Comparison of ENCODE assay signal across 8 cellular contexts in the genomic region with DNA sequence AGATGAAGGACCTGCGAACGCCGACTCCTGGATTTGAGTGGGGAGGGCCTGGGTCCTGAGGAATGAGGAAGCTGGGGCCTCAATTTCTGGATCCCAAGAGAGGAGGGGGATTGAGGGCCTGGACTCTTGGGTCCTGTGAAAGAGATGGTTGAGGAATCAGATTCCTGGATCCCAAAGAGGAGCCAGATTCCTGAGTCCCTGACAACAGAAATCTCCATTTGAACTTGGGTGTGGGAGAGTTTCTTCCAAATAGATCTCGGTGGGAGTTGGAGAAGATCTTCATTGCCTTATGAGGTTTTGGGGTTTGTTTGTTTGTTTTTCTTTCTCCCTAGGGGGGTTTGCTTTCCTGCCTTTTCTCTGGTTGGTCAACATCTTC. TPM values are rescaled to one million over a fixed set of nuclear protein-coding genes. Genes with fewer than 3 reads are reported as not detected.
DNase-seq lines count a peak whose midpoint lies in the region; ATAC-seq and TF ChIP-seq lines count a peak whose summit lies in the region.

No MANE protein-coding gene starts in this region.

- peaks cover 60% of the 10 kb centered on the region for H3K4me1 ChIP-seq in Karpas-422 (ENCODE audit: low read length)

- H3K4me3 ChIP-seq in AG04449 (ENCODE audit: low read depth, low read length) (peak overlapping the region; percentile 84), Karpas-422 (ENCODE audit: low read length) (peak overlapping the region; percentile 84)

- intact Hi-C loops in dendritic cell treated with granulocyte-macrophage colony-stimulating factor and Interleukin-4, amounts not matched to agents 40 ng/mL and 50 ng/mL, for 4 days (cut with micrococcal nuclease), result loop anchor here (5.0 to 10.0 kb wide), 3 partner anchors 101 to 306 kb away; a partner anchor contains a TSS

- H2AFZ ChIP-seq in Karpas-422 (ENCODE audit: low read length), result no peak overlapping the region

- no peaks in the 10 kb centered on the region for H3K9me3 ChIP-seq in Karpas-422 (ENCODE audit: low read length)

- H3K9me2 ChIP-seq in Karpas-422 (replicated peaks; ENCODE audit: insufficient read depth, low read length), result no peaks in the 10 kb centered on the region

- H3K36me3 ChIP-seq in Karpas-422 (ENCODE audit: insufficient read depth, low read length), result no peaks in the 10 kb centered on the region

- peak overlapping the region; percentile 85 for H3K9ac ChIP-seq in Karpas-422 (ENCODE audit: low read length)

- peak overlapping the region; percentile 98 for H3K4me2 ChIP-seq in Karpas-422 (ENCODE audit: low read depth, low read length, poor library complexity, severe bottlenecking)

- POLR2A ChIA-PET in AG04449 (lab: Yijun Ruan, JAX), result interaction anchor here (0.6 to 2.4 kb wide), 4 partner anchors 11 to 185 kb away, joined by 3 to 7 read pairs (median 4); a partner anchor contains a TSS
- POLR2A ChIA-PET in naive thymus-derived CD8-positive, alpha-beta T cell (lab: Charles Lee), result interaction anchor here (0.9 to 5.2 kb wide), 8 partner anchors 10 to 185 kb away, joined by 3 to 36 read pairs (median 7); a partner anchor contains a TSS

- H4K20me1 ChIP-seq in Karpas-422 (ENCODE audit: insufficient read depth, low read depth, low read length), result no peaks in the 10 kb centered on the region

- peaks cover 38% of the 10 kb centered on the region for H3K79me2 ChIP-seq in Karpas-422 (ENCODE audit: low read length)

- H3K4me1 Mint-ChIP-seq in dendritic cell treated with granulocyte-macrophage colony-stimulating factor and Interleukin-4, amounts not matched to agents 40 ng/mL and 50 ng/mL, for 4 days (ENCODE audit: low read depth), result peaks cover 70% of the 10 kb centered on the region
- H3K4me1 Mint-ChIP-seq in naive thymus-derived CD8-positive, alpha-beta T cell, result peaks cover 30 to 76% (median 62%) of the 10 kb centered on the region in 4 donors

- ATAC-seq in naive thymus-derived CD8-positive, alpha-beta T cell, result no peak
- ATAC-seq in HG03196 (IDR thresholded peaks at IDR 0.05; ENCODE audit: unreplicated experiment) (no peak), GM18907 (IDR thresholded peaks at IDR 0.05; ENCODE audit: unreplicated experiment) (no peak)

- H3K27me3 Mint-ChIP-seq in dendritic cell treated with granulocyte-macrophage colony-stimulating factor and Interleukin-4, amounts not matched to agents 40 ng/mL and 50 ng/mL, for 4 days, result no peaks in the 10 kb centered on the region
- H3K27me3 Mint-ChIP-seq in naive thymus-derived CD8-positive, alpha-beta T cell, result no peaks in the 10 kb centered on the region

- peak overlapping the region; percentile 97 for H3K4me3 Mint-ChIP-seq in dendritic cell treated with granulocyte-macrophage colony-stimulating factor and Interleukin-4, amounts not matched to agents 40 ng/mL and 50 ng/mL, for 4 days
- peak overlapping the region; percentile 91 to 99 (median 97) for H3K4me3 Mint-ChIP-seq in naive thymus-derived CD8-positive, alpha-beta T cell

- CTCF ChIA-PET in AG04449 (lab: Yijun Ruan, JAX), result interaction anchor here (1.0 to 1.6 kb wide), 4 partner anchors 11 to 73 kb away, joined by 3 to 6 read pairs (median 4); a partner anchor contains a TSS

- DNase-seq in AG04449 (ENCODE audit: low read depth, low spot score), result no peak
- DNase-seq in Karpas-422, result no peak
- no peak for DNase-seq in naive thymus-derived CD8-positive, alpha-beta T cell
- no peak for DNase-seq in nucleus accumbens (lab: John Stamatoyannopoulos, UW)
- no peak for DNase-seq in CD1c-positive myeloid dendritic cell (ENCODE audit: extremely low spot score)

- no peaks in the 10 kb centered on the region for H3K27me3 ChIP-seq in Karpas-422 (ENCODE audit: low read length)

- peaks cover 70% of the 10 kb centered on the region for H3K36me3 Mint-ChIP-seq in dendritic cell treated with granulocyte-macrophage colony-stimulating factor and Interleukin-4, amounts not matched to agents 40 ng/mL and 50 ng/mL, for 4 days (ENCODE audit: low read depth)
- H3K36me3 Mint-ChIP-seq in naive thymus-derived CD8-positive, alpha-beta T cell, result peaks cover 4 to 5% (median 5%) of the 10 kb centered on the region in 3 donors

- H3K9me3 Mint-ChIP-seq in dendritic cell treated with granulocyte-macrophage colony-stimulating factor and Interleukin-4, amounts not matched to agents 40 ng/mL and 50 ng/mL, for 4 days, result no peaks in the 10 kb centered on the region
- no peaks in the 10 kb centered on the region for H3K9me3 Mint-ChIP-seq in naive thymus-derived CD8-positive, alpha-beta T cell

- TF ChIP-seq CTCF in AG04449 (IDR thresholded peaks at IDR 0.05; ENCODE audit: insufficient read depth, low read length, missing control alignments), result no peak

- H3K27ac ChIP-seq in Karpas-422 (ENCODE audit: low read length), result no peak overlapping the region

- H3K27ac Mint-ChIP-seq in dendritic cell treated with granulocyte-macrophage colony-stimulating factor and Interleukin-4, amounts not matched to agents 40 ng/mL and 50 ng/mL, for 4 days, result peak overlapping the region; percentile 99
- peak overlapping the region; percentile 66 to 100 (median 99) for H3K27ac Mint-ChIP-seq in naive thymus-derived CD8-positive, alpha-beta T cell

RNA-seq across cellular contexts. Expression of a gene that starts 0.6 kb away (rescaled TPM):
- 47.7 and 112 TPM in 2 replicates for total RNA-seq in Karpas-422 (2014; rRNA removed; shearing (Covaris generic); ENCODE audit: low replicate concordance)
- total RNA-seq in naive thymus-derived CD8-positive, alpha-beta T cell, result 10 to 100 TPM; 23.0 to 26.2 TPM
- 10 to 100 TPM; 68.7 to 76.5 (median 71.2) TPM for polyA plus RNA-seq in naive thymus-derived CD8-positive, alpha-beta T cell

RNA-seq across cellular contexts. Expression of a gene that starts 0.9 kb away (rescaled TPM):
- total RNA-seq in Karpas-422 (2014; rRNA removed; shearing (Covaris generic); ENCODE audit: low replicate concordance), result 31.7 and 50.4 TPM in 2 replicates
- total RNA-seq in naive thymus-derived CD8-positive, alpha-beta T cell, result 10 to 100 TPM; 52.7 to 53.1 TPM
- polyA plus RNA-seq in naive thymus-derived CD8-positive, alpha-beta T cell, result 10 to 100 TPM; 43.1 to 93.1 (median 76.6) TPM

RNA-seq across cellular contexts. Expression of a gene that starts 2.3 kb away (rescaled TPM):
- total RNA-seq in Karpas-422 (2014; rRNA removed; shearing (Covaris generic); ENCODE audit: low replicate concordance), result 5.9 and 12.4 TPM in 2 replicates
- total RNA-seq in naive thymus-derived CD8-positive, alpha-beta T cell, result 10 to 100 TPM; 14.0 to 16.6 TPM
- polyA plus RNA-seq in naive thymus-derived CD8-positive, alpha-beta T cell, result 10 to 100 TPM in 1 of 3 donors, 1 to 10 TPM in 2; 5.4 to 15.5 (median 8.1) TPM

RNA-seq across cellular contexts. Expression of a gene that starts 3.8 kb away (rescaled TPM):
- total RNA-seq in Karpas-422 (2014; rRNA removed; shearing (Covaris generic); ENCODE audit: low replicate concordance), result 1.5 and 15.2 TPM in 2 replicates
- 10 to 100 TPM; 79.8 to 82.5 TPM for total RNA-seq in naive thymus-derived CD8-positive, alpha-beta T cell
- polyA plus RNA-seq in naive thymus-derived CD8-positive, alpha-beta T cell, result 10 to 100 TPM; 70.2 to 92.7 (median 92.6) TPM

RNA-seq across cellular contexts. Expression of a gene that starts 10.8 kb away (rescaled TPM):
- total RNA-seq in Karpas-422 (2014; rRNA removed; shearing (Covaris generic); ENCODE audit: low replicate concordance), result 0.18 and 1.5 TPM in 2 replicates
- total RNA-seq in naive thymus-derived CD8-positive, alpha-beta T cell, result not detected
- not detected for polyA plus RNA-seq in naive thymus-derived CD8-positive, alpha-beta T cell
